Comparison of ENCODE assay signal across 18 cellular contexts in genomic region chr12:21819236-21819635, GRCh38. TPM values are rescaled to one million over a fixed set of nuclear protein-coding genes. Genes with fewer than 3 reads are reported as not detected.
A peak's percentile ranks its signal among the peaks of the same experiment; 100 is the strongest.
DNase-seq lines count a peak whose midpoint lies in the region; ATAC-seq, FAIRE-seq and TF ChIP-seq lines count a peak whose summit lies in the region.
"Had no signal": no experiment of that assay in that cellular context is flagged by ENCODE, and none has a peak within 500 bp of the region (broad histone marks: within the 10 kb centered on the region; RNA-seq: fewer than 3 reads in every experiment).

No MANE protein-coding gene starts in this region.

- ATAC-seq in A549: no peak
- no peak for ATAC-seq in HG03460 (IDR thresholded peaks at IDR 0.05; ENCODE audit: unreplicated experiment)

- CTCF ChIA-PET in A549 (lab: Yijun Ruan, JAX): no interaction called here

- H3K4me2 ChIP-seq in A549 (peak overlapping the region; percentile 25; the same call in 1 of the 3 replicates), fibroblast of lung (ENCODE audit: extremely low read depth, insufficient read depth, low read length) (peak overlapping the region; percentile 48)

- H3K4me1 ChIP-seq in A549 (peaks cover 6% of the 10 kb centered on the region; the same call in 2 of the 3 replicates), fibroblast of lung (ENCODE audit: control insufficient read depth, extremely low read depth, insufficient read depth, low read length) (peaks cover 6% of the 10 kb centered on the region)
- H3K4me1 ChIP-seq: testis had no signal

- H3K79me2 ChIP-seq in fibroblast of lung (ENCODE audit: control insufficient read depth, insufficient read depth, low read length): no peaks in the 10 kb centered on the region

- H3K9me3 Mint-ChIP-seq in mesothelial cell of epicardium: peaks cover 5% of the 10 kb centered on the region

- DNase-seq in A549 (ENCODE audit: low read depth in 1 of 2, low spot score in 1 of 2) (no peak), HCEC 1CT (peak; percentile 57), fibroblast of lung (ENCODE audit: low read depth in 2 of 2) (peak; percentile 14 to 45), mesothelial cell of epicardium (ENCODE audit: low spot score in 2 of 2, unreplicated experiment in 2 of 2) (no peak), AG08395 (ENCODE audit: low spot score) (no peak), Kasumi-1 (lab: John Stamatoyannopoulos, UW) (no peak), pons (ENCODE audit: low spot score) (no peak)
- DNase-seq: activated T-cell treated with anti-CD3 and anti-CD28 coated beads, Interleukin-2, amount 50 U/mL, for 48 hours; adrenal gland; dermis blood vessel endothelial cell; DMS53; NCI-H510A treated with DMSO at 0.1 percent for 48 hours; PC-3; testis had no signal

- no peaks in the 10 kb centered on the region for H3K36me3 Mint-ChIP-seq in mesothelial cell of epicardium

- H3K27ac ChIP-seq in A549 (no peak overlapping the region), fibroblast of lung (ENCODE audit: insufficient read depth, low read length) (no peak overlapping the region)
- H3K27ac ChIP-seq: adrenal gland, testis had no signal

- no peaks in the 10 kb centered on the region for H3K27me3 ChIP-seq in fibroblast of lung (ENCODE audit: control insufficient read depth, insufficient read depth, low read length)
- H3K27me3 ChIP-seq: adrenal gland, testis had no signal

- WGBS in A549 (ENCODE audit: missing lambda C conversion rate): 10% methylated on average over 2 of the region's 2 CpGs

- TF ChIP-seq CTCF in A549 (IDR thresholded peaks at IDR 0.05) (no peak), fibroblast of lung (conservative IDR thresholded peaks at IDR 0.05 in 1 of 2, IDR thresholded peaks at IDR 0.05 in 1 of 2; ENCODE audit: low read depth in 1 of 2, low read length in 2 of 2) (no peak), mesothelial cell of epicardium (IDR thresholded peaks at IDR 0.05; ENCODE audit: unreplicated experiment) (no peak)

- POLR2A ChIA-PET in A549 (lab: Yijun Ruan, JAX): no interaction called here

- no peak for TF ChIP-seq RAD21 in A549 (conservative IDR thresholded peaks at IDR 0.05 in 1 of 2, IDR thresholded peaks at IDR 0.05 in 1 of 2)

- no peaks in the 10 kb centered on the region for H3K36me3 ChIP-seq in fibroblast of lung (ENCODE audit: control insufficient read depth, insufficient read depth, low read length)
- H3K36me3 ChIP-seq: adrenal gland had no signal

- TF ChIP-seq EP300 in A549 (IDR thresholded peaks at IDR 0.05): no peak

- no peak overlapping the region for H3K4me3 ChIP-seq in A549
- H3K4me3 ChIP-seq in fibroblast of lung (replicated peaks in 1 of 4; ENCODE audit: control extremely low read depth in 1 of 4, insufficient read depth in 1 of 4, low read depth in 3 of 4, low read length in 4 of 4): no peak overlapping the region
- H3K4me3 ChIP-seq: adrenal gland, testis had no signal

- TF ChIP-seq POLR2A in A549 (IDR thresholded peaks at IDR 0.05; ENCODE audit: low read length): no peak

- no peaks in the 10 kb centered on the region for H3K27me3 Mint-ChIP-seq in mesothelial cell of epicardium (ENCODE audit: low read depth)

- H3K4me3 Mint-ChIP-seq in mesothelial cell of epicardium: no peak overlapping the region

- H3K27ac Mint-ChIP-seq in mesothelial cell of epicardium: peak overlapping the region; percentile 80

- no peak for FAIRE-seq in A549 (lab: Jason Lieb, UNC)
- FAIRE-seq: frontal cortex had no signal

- H4K20me1 ChIP-seq in fibroblast of lung (ENCODE audit: control insufficient read depth, extremely low read depth, insufficient read depth, low read length): no peaks in the 10 kb centered on the region

- no peaks in the 10 kb centered on the region for H3K9me3 ChIP-seq in A549
- H3K9me3 ChIP-seq in fibroblast of lung (ENCODE audit: control insufficient read depth, insufficient read depth, low read depth, low read length): no peaks in the 10 kb centered on the region
- H3K9me3 ChIP-seq: adrenal gland, testis had no signal

- no peak overlapping the region for H2AFZ ChIP-seq in fibroblast of lung (ENCODE audit: low read length)

- H3K4me1 Mint-ChIP-seq in mesothelial cell of epicardium: peaks cover 24% of the 10 kb centered on the region

- no peak overlapping the region for H3K9ac ChIP-seq in fibroblast of lung (ENCODE audit: insufficient read depth, low read length)

TF ChIP-seq in A549, 52 proteins besides CTCF, POLR2A, EP300 and RAD21:
- TF ChIP-seq CEBPB (IDR thresholded peaks at IDR 0.05) (no peak), MYC (IDR thresholded peaks at IDR 0.05; ENCODE audit: borderline replicate concordance, low read length) (no peak), JUN (IDR thresholded peaks at IDR 0.05) (no peak), PBX3 (IDR thresholded peaks at IDR 0.05) (no peak), E2F6 (IDR thresholded peaks at IDR 0.05; ENCODE audit: borderline replicate concordance, low read depth) (no peak), HES2 (IDR thresholded peaks at IDR 0.05) (no peak)

RNA-seq across cellular contexts. Expression of gene KCNJ8, which starts 44.7 kb away (rescaled TPM):
- 0.67 and 0.73 TPM in 2 replicates for polyA plus RNA-seq in A549 (2011; rRNA removed)
- 0.38 and 0.39 TPM in 2 replicates for polyA plus RNA-seq in A549 (2012; cell fraction: cytosol; rRNA removed)
- 0.17 and 0.32 TPM in 2 replicates for polyA plus RNA-seq in A549 (2012; cell fraction: nucleus; rRNA removed)
- polyA plus RNA-seq in A549 (2017; fragmentation: RNase III; extraction: RNeasy Plus Mini Kit Qiagen cat#74134 plus additional on column Dnase treatment): 0.60 to 0.79 TPM (median 0.68 TPM) in 3 replicates
- polyA minus RNA-seq in A549 (2011; rRNA and poly(A)+ RNA removed): 0.39 and 0.54 TPM in 2 replicates
- total RNA-seq in fibroblast of lung: 7.4 and 13.2 TPM in 2 replicates
- polyA plus RNA-seq in fibroblast of lung: 5.7 and 17.7 TPM in 2 replicates
- 4.2 and 11.4 TPM in 2 replicates for polyA plus RNA-seq in fibroblast of lung (2012)
- polyA minus RNA-seq in fibroblast of lung (ENCODE audit: low replicate concordance): 1.4 and 6.4 TPM in 2 replicates
- total RNA-seq in mesothelial cell of epicardium: 2.9 to 3.9 TPM (median 3.6 TPM) in 3 replicates
- total RNA-seq: T-helper 1 cell treated with Interleukin-12 subunit alpha and Interleukin-12 subunit beta and Interleukin-4 antibody, amounts not matched to agents 30 ng/mL and 1 ng/mL, for 36 hours had no signal
- polyA plus RNA-seq: neural cell had no signal

Comparison
In these comparisons a context has a peak if more than half of its experiments do, and no peak if none do; other contexts are left out.
1. DNase-seq: peak in HCEC 1CT (single experiment) and fibroblast of lung (2 of 2); none in A549 (0 of 2), mesothelial cell of epicardium (0 of 2), AG08395 (single experiment), Kasumi-1 (0 of 2) and pons (single experiment).